ENCODE assay signal across 8 cellular contexts in genomic region chr7:158856883-158857668, GRCh38. TPM values are rescaled to one million over a fixed set of nuclear protein-coding genes. Genes with fewer than 3 reads are reported as not detected.
A peak's percentile ranks its signal among the peaks of the same experiment; 100 is the strongest.
DNase-seq lines count a peak whose midpoint lies in the region; ATAC-seq and TF ChIP-seq lines count a peak whose summit lies in the region.

No MANE protein-coding gene starts in this region.

- no peak for TF ChIP-seq CTCF in HCT116 (IDR thresholded peaks at IDR 0.05 in 2 of 3, conservative IDR thresholded peaks at IDR 0.05 in 1 of 3; ENCODE audit: borderline replicate concordance in 1 of 3, insufficient read depth in 1 of 3, low read depth in 2 of 3, low read length in 2 of 3)
- no peak for TF ChIP-seq CTCF in PC-9 (conservative IDR thresholded peaks at IDR 0.05)
- no peak for TF ChIP-seq CTCF in fibroblast of lung (conservative IDR thresholded peaks at IDR 0.05 in 1 of 2, IDR thresholded peaks at IDR 0.05 in 1 of 2; ENCODE audit: low read depth in 1 of 2, low read length in 2 of 2)
- TF ChIP-seq CTCF in prostate gland (IDR thresholded peaks at IDR 0.05): no peak

- H3K9me3 ChIP-seq in HCT116 (ENCODE audit: control insufficient read depth in 1 of 2, insufficient read depth in 1 of 2, low read depth in 1 of 2, low read length in 2 of 2): no peaks in the 10 kb centered on the region
- H3K9me3 ChIP-seq in PC-9 (ENCODE audit: insufficient read depth, low read depth): no peaks in the 10 kb centered on the region
- no peaks in the 10 kb centered on the region for H3K9me3 ChIP-seq in fibroblast of lung (ENCODE audit: control insufficient read depth, insufficient read depth, low read depth, low read length)
- H3K9me3 ChIP-seq in prostate gland: no peaks in the 10 kb centered on the region

- no peaks in the 10 kb centered on the region for H3K27me3 ChIP-seq in HCT116 (ENCODE audit: insufficient read depth, low read length)
- H3K27me3 ChIP-seq in PC-9 (ENCODE audit: insufficient read depth, low read depth): no peaks in the 10 kb centered on the region
- H3K27me3 ChIP-seq in fibroblast of lung (ENCODE audit: control insufficient read depth, insufficient read depth, low read length): no peaks in the 10 kb centered on the region
- H3K27me3 ChIP-seq in prostate gland (replicated peaks; ENCODE audit: insufficient read depth): no peaks in the 10 kb centered on the region

- CTCF ChIA-PET in HCT116 (lab: Charles Lee) (no interaction called here), PC-9 (lab: Charles Lee) (no interaction called here)

- RAD21 ChIA-PET in HCT116 (lab: Charles Lee; ENCODE audit: low non-redundant PET in 1 of 2, low total read pairs in 2 of 2, uncharacterized antibody in 2 of 2, unreplicated experiment in 2 of 2): no interaction called here

- H3K4me3 ChIP-seq in GM08714 (ENCODE audit: low read length): peak overlapping the region; percentile 83
- H3K4me3 ChIP-seq in HCT116 (replicated peaks in 1 of 2; ENCODE audit: low read depth in 1 of 2, low read length in 2 of 2): peak overlapping the region; percentile 75 to 79
- H3K4me3 ChIP-seq in PC-9: peak overlapping the region; percentile 95
- H3K4me3 ChIP-seq in fibroblast of lung (replicated peaks in 1 of 4; ENCODE audit: control extremely low read depth in 1 of 4, insufficient read depth in 1 of 4, low read depth in 3 of 4, low read length in 4 of 4): peak overlapping the region; percentile 77 to 82 (median 80)
- peak overlapping the region; percentile 96 to 97 for H3K4me3 ChIP-seq in prostate gland

- no peak for TF ChIP-seq RAD21 in HCT116 (IDR thresholded peaks at IDR 0.05; ENCODE audit: low read depth)

- H3K4me1 ChIP-seq in HCT116 (ENCODE audit: control insufficient read depth in 1 of 2, insufficient read depth in 2 of 2, low read length in 2 of 2): peaks cover 18 to 28% of the 10 kb centered on the region in 2 experiments
- peaks cover 40% of the 10 kb centered on the region for H3K4me1 ChIP-seq in PC-9 (replicated peaks; ENCODE audit: insufficient read depth)
- H3K4me1 ChIP-seq in fibroblast of lung (ENCODE audit: control insufficient read depth, extremely low read depth, insufficient read depth, low read length): peaks cover 3% of the 10 kb centered on the region
- no peaks in the 10 kb centered on the region for H3K4me1 ChIP-seq in prostate gland (replicated peaks)

- DNase-seq in HCT116 (ENCODE audit: low read depth, low spot score): no peak
- DNase-seq in PC-9: no peak
- DNase-seq in fibroblast of lung (ENCODE audit: low read depth in 2 of 2): no peak
- DNase-seq in prostate gland (ENCODE audit: low spot score): no peak
- DNase-seq in stimulated activated CD4-positive, alpha-beta T cell treated with anti-CD3 and anti-CD28 coated beads, Interleukin-2, amount 100 ng/mL, for 24 hours: no peak
- DNase-seq in 8988T: no peak
- no peak for DNase-seq in stimulated activated CD4-positive, alpha-beta T cell treated with anti-CD3 and anti-CD28 coated beads, Interleukin-4, amount 100 ng/mL, for 4 hours

- TSS peak; percentile 48 for BruUV-seq in HCT116 (replicated peaks; lab: Mats Ljungman, UMichigan)
- BruUV-seq in PC-9 (replicated peaks; lab: Mats Ljungman, UMichigan): no TSS peak

- H3K79me2 ChIP-seq in HCT116 (ENCODE audit: insufficient read depth, low read length): peaks cover 8% of the 10 kb centered on the region; the same call in 1 of the 2 replicates
- peaks cover 54% of the 10 kb centered on the region for H3K79me2 ChIP-seq in PC-9 (ENCODE audit: low read depth)
- peaks cover 2% of the 10 kb centered on the region for H3K79me2 ChIP-seq in fibroblast of lung (ENCODE audit: control insufficient read depth, insufficient read depth, low read length)

- intact Hi-C loops in HCT116 (cut with micrococcal nuclease) (loop anchor here (1.0 kb wide), 2 partner anchors 27 to 39 kb away; no protein-coding TSS in a partner anchor), PC-9 (cut with micrococcal nuclease; ENCODE audit: unreplicated experiment) (loop anchor here (1.0 to 2.0 kb wide), 5 partner anchors 28 to 152 kb away; partner anchors contain the start of genes ESYT2 and NCAPG2), prostate gland (cut with DNase I) (no loop called here)

- H3K9ac ChIP-seq in HCT116 (ENCODE audit: low read length) (peak overlapping the region; percentile 73), fibroblast of lung (ENCODE audit: insufficient read depth, low read length) (peak overlapping the region; percentile 76)

- H2AFZ ChIP-seq in HCT116 (ENCODE audit: low read depth, low read length, poor library complexity, severe bottlenecking): no peak overlapping the region
- peak overlapping the region; percentile 96 for H2AFZ ChIP-seq in PC-9
- H2AFZ ChIP-seq in fibroblast of lung (ENCODE audit: low read length): peak overlapping the region; percentile 72

- no peaks in the 10 kb centered on the region for H3K9me2 ChIP-seq in HCT116 (ENCODE audit: insufficient read depth)
- H3K9me2 ChIP-seq in PC-9 (ENCODE audit: insufficient read depth): no peaks in the 10 kb centered on the region

- POLR2A ChIA-PET in HCT116 (lab: Charles Lee): no interaction called here
- POLR2A ChIA-PET in PC-9 (lab: Charles Lee; ENCODE audit: unreplicated experiment): no interaction called here

- ATAC-seq in HCT116: peak; percentile 48

- peak overlapping the region; percentile 80 for H3K27ac ChIP-seq in HCT116 (ENCODE audit: low read depth, low read length)
- no peak overlapping the region for H3K27ac ChIP-seq in PC-9
- peak overlapping the region; percentile 82 for H3K27ac ChIP-seq in fibroblast of lung (ENCODE audit: insufficient read depth, low read length)
- peak overlapping the region; percentile 76 to 79 for H3K27ac ChIP-seq in prostate gland

- H3K4me2 ChIP-seq in HCT116 (ENCODE audit: low read length) (peak overlapping the region; percentile 78), PC-9 (peak overlapping the region; percentile 94), fibroblast of lung (ENCODE audit: extremely low read depth, insufficient read depth, low read length) (peak overlapping the region; percentile 98)

- H3K36me3 ChIP-seq in HCT116 (ENCODE audit: control insufficient read depth in 1 of 2, insufficient read depth in 2 of 2, low read length in 2 of 2) (no peaks in the 10 kb centered on the region), PC-9 (ENCODE audit: low read depth) (0 out of 2 replicates have a peak, but pooled peaks cover 4% of the 10 kb centered on the region), fibroblast of lung (ENCODE audit: control insufficient read depth, insufficient read depth, low read length) (no peaks in the 10 kb centered on the region), prostate gland (no peaks in the 10 kb centered on the region)

- H3F3A ChIP-seq in PC-9 (ENCODE audit: insufficient read depth, low read depth): peaks cover 33% of the 10 kb centered on the region

- H4K20me1 ChIP-seq in HCT116 (ENCODE audit: insufficient read depth): no peaks in the 10 kb centered on the region
- H4K20me1 ChIP-seq in PC-9 (ENCODE audit: insufficient read depth): no peaks in the 10 kb centered on the region
- no peaks in the 10 kb centered on the region for H4K20me1 ChIP-seq in fibroblast of lung (ENCODE audit: control insufficient read depth, extremely low read depth, insufficient read depth, low read length)

- TF ChIP-seq POLR2A in HCT116 (IDR thresholded peaks at IDR 0.05; ENCODE audit: borderline replicate concordance, extremely low read depth, insufficient read depth, insufficient read length) (no peak), prostate gland (IDR thresholded peaks at IDR 0.05) (no peak)

- WGBS in prostate gland: 8% methylated on average over 24 of the region's 31 CpGs

TF ChIP-seq in HCT116, 20 proteins besides CTCF, POLR2A, EP300 and RAD21:
- TF ChIP-seq ELF1 (IDR thresholded peaks at IDR 0.05; ENCODE audit: borderline replicate concordance, low read depth) (no peak), EGR1 (IDR thresholded peaks at IDR 0.05; ENCODE audit: low read depth) (no peak), ZBTB33 (IDR thresholded peaks at IDR 0.05; ENCODE audit: extremely low read depth, insufficient replicate concordance, low read length) (no peak), ZFX (IDR thresholded peaks at IDR 0.05) (peak; percentile 87)

RNA-seq across cellular contexts. Expression of gene DYNC2I1, which starts 0.7 kb away (rescaled TPM):
- total RNA-seq in HCT116 (2021; ENCODE audit: unreplicated experiment) (13.6 TPM), PC-9 (2021) (34.8 and 35.4 TPM in 2 replicates), fibroblast of lung (4.9 and 8.3 TPM in 2 replicates), prostate gland (10 to 100 TPM; 14.3 to 35.0 TPM)
- polyA plus RNA-seq in HCT116 (2012): 13.2 and 15.5 TPM in 2 replicates
- 5.1 and 8.5 TPM in 2 replicates for polyA plus RNA-seq in fibroblast of lung
- polyA plus RNA-seq in fibroblast of lung (2012): 7.9 and 10.4 TPM in 2 replicates
- 1.8 and 7.1 TPM in 2 replicates for polyA minus RNA-seq in fibroblast of lung (ENCODE audit: low replicate concordance)

RNA-seq across cellular contexts. Expression of gene ESYT2, which starts 27.8 kb away (rescaled TPM):
- total RNA-seq in HCT116 (2021; ENCODE audit: unreplicated experiment) (68.2 TPM), PC-9 (2021) (124 and 162 TPM in 2 replicates), fibroblast of lung (83.0 and 93.0 TPM in 2 replicates), prostate gland (10 to 100 TPM; 60.8 to 75.1 TPM)
- 48.8 and 57.5 TPM in 2 replicates for polyA plus RNA-seq in HCT116 (2012)
- 42.7 and 66.0 TPM in 2 replicates for polyA plus RNA-seq in fibroblast of lung
- polyA plus RNA-seq in fibroblast of lung (2012): 35.8 and 50.3 TPM in 2 replicates
- polyA minus RNA-seq in fibroblast of lung (ENCODE audit: low replicate concordance): 27.9 and 68.7 TPM in 2 replicates
